ENCODE assay signal across 8 cellular contexts in genomic region chr17:8061851-8062250, GRCh38. TPM values are rescaled to one million over a fixed set of nuclear protein-coding genes. Genes with fewer than 3 reads are reported as not detected.
"Had no signal": no experiment of that assay in that cellular context is flagged by ENCODE, and none has a peak within 500 bp of the region (broad histone marks: within the 10 kb centered on the region; RNA-seq: fewer than 3 reads in every experiment).

No MANE protein-coding gene starts in this region.

RNA-seq across cellular contexts. Expression of gene ALOX15B, which starts 23.0 kb away (rescaled TPM):
- total RNA-seq: activated CD4-positive, alpha-beta memory T cell treated with anti-CD3 and anti-CD28 coated beads, Interleukin-2, amount 10 ng/mL, durations not matched to agents 7 days and 5 days; activated CD8-positive, alpha-beta memory T cell treated with anti-CD3 and anti-CD28 coated beads, Interleukin-2, amount 10 ng/mL, durations not matched to agents 7 days and 5 days; OCI-LY7; PC-9; T-helper 17 cell had no signal

RNA-seq across cellular contexts. Expression of gene ALOX12B, which starts 25.7 kb away (rescaled TPM):
- total RNA-seq: PC-9, Right ventricle myocardium inferior, T-helper 17 cell had no signal

RNA-seq across cellular contexts. Expression of gene ALOXE3, which starts 56.5 kb away (rescaled TPM):
- total RNA-seq: activated CD4-positive, alpha-beta memory T cell treated with anti-CD3 and anti-CD28 coated beads, Interleukin-2, amount 10 ng/mL, durations not matched to agents 7 days and 5 days; activated CD8-positive, alpha-beta memory T cell treated with anti-CD3 and anti-CD28 coated beads, Interleukin-2, amount 10 ng/mL, durations not matched to agents 7 days and 5 days; Right ventricle myocardium inferior; SK-MEL-5; T-helper 17 cell had no signal

RNA-seq across cellular contexts. Expression of gene GUCY2D, which starts 59.4 kb away (rescaled TPM):
- total RNA-seq: activated CD4-positive, alpha-beta memory T cell treated with anti-CD3 and anti-CD28 coated beads, Interleukin-2, amount 10 ng/mL, durations not matched to agents 7 days and 5 days; activated CD8-positive, alpha-beta memory T cell treated with anti-CD3 and anti-CD28 coated beads, Interleukin-2, amount 10 ng/mL, durations not matched to agents 7 days and 5 days; MCF 10A; OCI-LY7; SK-MEL-5 had no signal
